Comparison of ENCODE assay signal across 8 cellular contexts in genomic region chr1:26472901-26473845, GRCh38. TPM values are rescaled to one million over a fixed set of nuclear protein-coding genes. Genes with fewer than 3 reads are reported as not detected.
A peak's percentile ranks its signal among the peaks of the same experiment; 100 is the strongest.
DNase-seq lines count a peak whose midpoint lies in the region; ATAC-seq and TF ChIP-seq lines count a peak whose summit lies in the region.

No MANE protein-coding gene starts in this region.

- TF ChIP-seq CTCF in fibroblast of pulmonary artery (IDR thresholded peaks at IDR 0.05; ENCODE audit: low read length, missing control alignments), result no peak

- no peaks in the 10 kb centered on the region for H3K9me3 Mint-ChIP-seq in natural killer cell treated with Interleukin-12 subunit alpha and Interleukin-12 subunit beta and Interleukin-15 and Interleukin-18, amount 100 ng/mL, for 72 hours
- H3K9me3 Mint-ChIP-seq in stimulated activated naive B cell treated with anti-CD40 and anti-IgM and Interleukin-4, amounts not matched to agents 10 μg/mL and 1 μg/mL and 100 μg/mL, for 72 hours, result no peaks in the 10 kb centered on the region

- ATAC-seq in natural killer cell treated with Interleukin-12 subunit alpha and Interleukin-12 subunit beta and Interleukin-15 and Interleukin-18, amount 100 ng/mL, for 72 hours, result peak; percentile 89 to 92
- peak; percentile 69 to 78 for ATAC-seq in stimulated activated naive B cell treated with anti-CD40 and anti-IgM and Interleukin-4, amounts not matched to agents 10 μg/mL and 1 μg/mL and 100 μg/mL, for 72 hours (replicated peaks)

- H3K36me3 ChIP-seq in H7 (replicated peaks; ENCODE audit: control insufficient read depth, insufficient read depth, low read length), result peaks cover 31% of the 10 kb centered on the region

- no peaks in the 10 kb centered on the region for H3K27me3 Mint-ChIP-seq in natural killer cell treated with Interleukin-12 subunit alpha and Interleukin-12 subunit beta and Interleukin-15 and Interleukin-18, amount 100 ng/mL, for 72 hours
- no peaks in the 10 kb centered on the region for H3K27me3 Mint-ChIP-seq in stimulated activated naive B cell treated with anti-CD40 and anti-IgM and Interleukin-4, amounts not matched to agents 10 μg/mL and 1 μg/mL and 100 μg/mL, for 72 hours

- H3K4me3 Mint-ChIP-seq in natural killer cell treated with Interleukin-12 subunit alpha and Interleukin-12 subunit beta and Interleukin-15 and Interleukin-18, amount 100 ng/mL, for 72 hours, result peak overlapping the region; percentile 91
- peak overlapping the region; percentile 88 to 95 for H3K4me3 Mint-ChIP-seq in stimulated activated naive B cell treated with anti-CD40 and anti-IgM and Interleukin-4, amounts not matched to agents 10 μg/mL and 1 μg/mL and 100 μg/mL, for 72 hours

- H3K27me3 ChIP-seq in H7 (ENCODE audit: control insufficient read depth, insufficient read depth, low read length), result no peaks in the 10 kb centered on the region; the same call in 1 of the 2 replicates

- H3K36me3 Mint-ChIP-seq in natural killer cell treated with Interleukin-12 subunit alpha and Interleukin-12 subunit beta and Interleukin-15 and Interleukin-18, amount 100 ng/mL, for 72 hours, result peaks cover 35% of the 10 kb centered on the region
- H3K36me3 Mint-ChIP-seq in stimulated activated naive B cell treated with anti-CD40 and anti-IgM and Interleukin-4, amounts not matched to agents 10 μg/mL and 1 μg/mL and 100 μg/mL, for 72 hours, result peaks cover 51 to 57% of the 10 kb centered on the region in 2 donors

- H3K27ac Mint-ChIP-seq in natural killer cell treated with Interleukin-12 subunit alpha and Interleukin-12 subunit beta and Interleukin-15 and Interleukin-18, amount 100 ng/mL, for 72 hours, result peak overlapping the region; percentile 73 to 85
- H3K27ac Mint-ChIP-seq in stimulated activated naive B cell treated with anti-CD40 and anti-IgM and Interleukin-4, amounts not matched to agents 10 μg/mL and 1 μg/mL and 100 μg/mL, for 72 hours, result peak overlapping the region; percentile 94

- DNase-seq in Daoy (ENCODE audit: low read depth) (peak; percentile 94), H7 (peak; percentile 97), M059J (ENCODE audit: low read depth) (peak; percentile 84), SHP77 (lab: John Stamatoyannopoulos, UW) (peak; percentile 78 to 84), fibroblast of pulmonary artery (ENCODE audit: low read depth) (peak; percentile 96)
- peak; percentile 99 for DNase-seq in activated effector memory CD4-positive, alpha-beta T cell treated with anti-CD3 and anti-CD28 coated beads, Interleukin-2, amount 50 U/mL, for 16 hours
- DNase-seq in natural killer cell treated with Interleukin-12 subunit alpha and Interleukin-12 subunit beta and Interleukin-15 and Interleukin-18, amount 100 ng/mL, for 72 hours (ENCODE audit: low spot score), result peak; percentile 98
- DNase-seq in stimulated activated naive B cell treated with anti-CD40 and anti-IgM and Interleukin-4, amounts not matched to agents 10 μg/mL and 1 μg/mL and 100 μg/mL, for 72 hours, result peak; percentile 91

- H3K4me3 ChIP-seq in H7 (ENCODE audit: insufficient read depth, low read depth, low read length) (peak overlapping the region; percentile 89), fibroblast of pulmonary artery (replicated peaks; ENCODE audit: low read depth, low read length) (peak overlapping the region; percentile 70)

- H3K4me1 Mint-ChIP-seq in natural killer cell treated with Interleukin-12 subunit alpha and Interleukin-12 subunit beta and Interleukin-15 and Interleukin-18, amount 100 ng/mL, for 72 hours (ENCODE audit: low read depth in 2 of 2), result peaks cover 32 to 39% of the 10 kb centered on the region in 2 donors
- H3K4me1 Mint-ChIP-seq in stimulated activated naive B cell treated with anti-CD40 and anti-IgM and Interleukin-4, amounts not matched to agents 10 μg/mL and 1 μg/mL and 100 μg/mL, for 72 hours, result peaks cover 36 to 69% of the 10 kb centered on the region in 2 donors

RNA-seq across cellular contexts. Expression of gene HMGN2, which starts 0.9 kb away (rescaled TPM):
- total RNA-seq in Daoy (2014; rRNA removed; shearing (Covaris generic)), result 662 and 765 TPM in 2 replicates
- 488 and 543 TPM in 2 replicates for total RNA-seq in H7 (2014; rRNA removed; shearing (Covaris generic))
- 1,156 and 1,189 TPM in 2 replicates for total RNA-seq in M059J (2014; rRNA removed; shearing (Covaris generic))
- 100 to 1,000 TPM; 493 to 648 TPM for total RNA-seq in natural killer cell treated with Interleukin-12 subunit alpha and Interleukin-12 subunit beta and Interleukin-15 and Interleukin-18, amount 100 ng/mL, for 72 hours

RNA-seq across cellular contexts. Expression of gene DHDDS, which starts 41.1 kb away (rescaled TPM):
- total RNA-seq in Daoy (2014; rRNA removed; shearing (Covaris generic)), result 44.9 and 55.4 TPM in 2 replicates
- total RNA-seq in H7 (2014; rRNA removed; shearing (Covaris generic)), result 52.9 and 60.0 TPM in 2 replicates
- total RNA-seq in M059J (2014; rRNA removed; shearing (Covaris generic)), result 58.0 and 62.5 TPM in 2 replicates
- 10 to 100 TPM; 63.5 to 87.7 TPM for total RNA-seq in natural killer cell treated with Interleukin-12 subunit alpha and Interleukin-12 subunit beta and Interleukin-15 and Interleukin-18, amount 100 ng/mL, for 72 hours

RNA-seq across cellular contexts. Expression of gene RPS6KA1, which starts 56.4 kb away (rescaled TPM):
- total RNA-seq in Daoy (2014; rRNA removed; shearing (Covaris generic)), result 30.4 and 35.7 TPM in 2 replicates
- 101 and 121 TPM in 2 replicates for total RNA-seq in H7 (2014; rRNA removed; shearing (Covaris generic))
- 24.8 and 34.2 TPM in 2 replicates for total RNA-seq in M059J (2014; rRNA removed; shearing (Covaris generic))
- 100 to 1,000 TPM; 324 to 369 TPM for total RNA-seq in natural killer cell treated with Interleukin-12 subunit alpha and Interleukin-12 subunit beta and Interleukin-15 and Interleukin-18, amount 100 ng/mL, for 72 hours

Comparison
In these comparisons a context has a peak if more than half of its experiments do, and no peak if none do; other contexts are left out.
1. Peak in every context shown above with its lines: DNase-seq, ATAC-seq and H3K4me3 ChIP-seq.